ENCODE assay signal across 17 cellular contexts in the genomic region with DNA sequence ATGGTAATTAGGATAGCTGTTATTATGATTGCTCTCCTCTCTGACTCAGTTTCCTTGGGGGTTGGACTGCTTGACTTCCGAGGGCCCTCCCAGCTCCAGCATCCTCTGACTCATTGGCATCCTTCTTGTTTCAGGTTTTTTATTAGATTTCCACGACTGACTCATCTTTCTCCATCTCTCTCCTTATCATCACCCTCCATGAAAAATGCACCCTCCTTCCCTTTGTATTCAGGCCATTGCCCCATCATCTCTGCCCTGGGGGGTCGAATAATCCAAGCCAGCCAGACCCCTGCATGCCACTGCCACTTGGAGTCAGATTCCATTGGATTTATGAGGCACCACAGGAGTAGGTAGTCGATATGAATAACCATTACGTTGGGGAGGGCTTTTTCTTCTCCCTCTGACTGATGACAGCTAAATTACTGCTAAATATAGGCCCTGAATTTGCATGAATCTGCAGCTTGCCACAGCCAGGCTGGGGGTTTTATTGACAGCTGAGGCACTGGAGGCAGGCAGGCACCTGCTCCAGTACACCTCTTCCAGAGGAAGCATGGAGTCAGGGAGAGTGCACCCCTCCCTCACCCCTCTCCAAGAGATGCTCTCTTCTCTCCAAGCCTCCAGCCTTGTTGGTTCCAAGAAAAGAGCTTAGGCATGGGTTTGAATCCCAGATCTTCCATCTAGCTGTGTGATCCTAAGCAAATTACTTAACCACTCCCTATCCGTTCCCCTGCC.
DNase-seq lines count a peak whose midpoint lies in the region; ATAC-seq and TF ChIP-seq lines count a peak whose summit lies in the region.
"Had no signal": no experiment of that assay in that cellular context is flagged by ENCODE, and none has a peak within 500 bp of the region (broad histone marks: within the 10 kb centered on the region; RNA-seq: fewer than 3 reads in every experiment).

No MANE protein-coding gene starts in this region.

- peak; percentile 47 for TF ChIP-seq RAD21 in neural cell (conservative IDR thresholded peaks at IDR 0.05)

- peak; percentile 33 for TF ChIP-seq CTCF in neural cell (IDR thresholded peaks at IDR 0.05; ENCODE audit: poor library complexity, severe bottlenecking)

- H3K4me1 ChIP-seq in effector memory CD4-positive, alpha-beta T cell (ENCODE audit: control insufficient read depth, insufficient read depth, low read length, poor library complexity, severe bottlenecking), result no peaks in the 10 kb centered on the region
- H3K4me1 ChIP-seq: right lobe of liver, uterus had no signal

- peak; percentile 90 for TF ChIP-seq EP300 in neural cell (conservative IDR thresholded peaks at IDR 0.05; ENCODE audit: poor library complexity, severe bottlenecking)

- H3K27me3 ChIP-seq in MG63 (peaks cover 8% of the 10 kb centered on the region; the same call in 1 of the 2 replicates), neural cell (ENCODE audit: insufficient read depth, low read depth, low read length) (no peaks in the 10 kb centered on the region)
- H3K27me3 ChIP-seq in effector memory CD4-positive, alpha-beta T cell (replicated peaks; ENCODE audit: control insufficient read depth, insufficient read depth, low read length, poor library complexity, severe bottlenecking), result no peaks in the 10 kb centered on the region
- H3K27me3 ChIP-seq: right lobe of liver, uterus had no signal

- no peak overlapping the region for H3K27ac Mint-ChIP-seq in activated T-cell treated with anti-CD3 and anti-CD28 coated beads, Interleukin-2, amount 50 U/mL, for 24 hours
- H3K27ac Mint-ChIP-seq: natural killer cell treated with Interleukin-12 subunit alpha and Interleukin-12 subunit beta and Interleukin-15 and Interleukin-18, amount 100 ng/mL, for 72 hours; stimulated activated effector memory CD8-positive, alpha-beta T cell treated with anti-CD3 and anti-CD28 coated beads, Interleukin-12 subunit alpha, Interleukin-12 subunit beta, amount 100 ng/mL, for 72 hours had no signal

- no peaks in the 10 kb centered on the region for H3F3A ChIP-seq in neural cell (ENCODE audit: insufficient read depth, low read length, poor library complexity, severe bottlenecking)

- H3K27ac ChIP-seq in neural cell (ENCODE audit: low read length), result peak overlapping the region; percentile 91
- no peak overlapping the region for H3K27ac ChIP-seq in effector memory CD4-positive, alpha-beta T cell (ENCODE audit: insufficient read depth, low read length, poor library complexity, severe bottlenecking)
- H3K27ac ChIP-seq: C4-2B, right lobe of liver, uterus had no signal

- H3K27me3 Mint-ChIP-seq in activated T-cell treated with anti-CD3 and anti-CD28 coated beads, Interleukin-2, amount 50 U/mL, for 24 hours, result peaks cover 22% of the 10 kb centered on the region

- peak overlapping the region; percentile 54 for H3K9ac ChIP-seq in neural cell (ENCODE audit: low read length)

- H3K36me3 ChIP-seq in MG63, result no peaks in the 10 kb centered on the region
- no peaks in the 10 kb centered on the region for H3K36me3 ChIP-seq in neural cell (ENCODE audit: insufficient read depth, low read length)
- no peaks in the 10 kb centered on the region for H3K36me3 ChIP-seq in effector memory CD4-positive, alpha-beta T cell (ENCODE audit: control insufficient read depth, insufficient read depth, low read length)
- H3K36me3 ChIP-seq: right lobe of liver, uterus had no signal

- ATAC-seq in HG02678 (IDR thresholded peaks at IDR 0.05; ENCODE audit: unreplicated experiment), result no peak
- ATAC-seq: natural killer cell treated with Interleukin-12 subunit alpha and Interleukin-12 subunit beta and Interleukin-15 and Interleukin-18, amount 100 ng/mL, for 72 hours; right lobe of liver; stimulated activated effector memory CD8-positive, alpha-beta T cell treated with anti-CD3 and anti-CD28 coated beads, Interleukin-12 subunit alpha, Interleukin-12 subunit beta, amount 100 ng/mL, for 72 hours had no signal

- no peaks in the 10 kb centered on the region for H3K36me3 Mint-ChIP-seq in activated T-cell treated with anti-CD3 and anti-CD28 coated beads, Interleukin-2, amount 50 U/mL, for 24 hours (ENCODE audit: low read depth)
- H3K36me3 Mint-ChIP-seq: natural killer cell treated with Interleukin-12 subunit alpha and Interleukin-12 subunit beta and Interleukin-15 and Interleukin-18, amount 100 ng/mL, for 72 hours; stimulated activated effector memory CD8-positive, alpha-beta T cell treated with anti-CD3 and anti-CD28 coated beads, Interleukin-12 subunit alpha, Interleukin-12 subunit beta, amount 100 ng/mL, for 72 hours had no signal

- H4K20me1 ChIP-seq in neural cell (ENCODE audit: insufficient read depth), result no peaks in the 10 kb centered on the region

- no peak overlapping the region for H3K4me3 Mint-ChIP-seq in activated T-cell treated with anti-CD3 and anti-CD28 coated beads, Interleukin-2, amount 50 U/mL, for 24 hours
- H3K4me3 Mint-ChIP-seq: natural killer cell treated with Interleukin-12 subunit alpha and Interleukin-12 subunit beta and Interleukin-15 and Interleukin-18, amount 100 ng/mL, for 72 hours; stimulated activated effector memory CD8-positive, alpha-beta T cell treated with anti-CD3 and anti-CD28 coated beads, Interleukin-12 subunit alpha, Interleukin-12 subunit beta, amount 100 ng/mL, for 72 hours had no signal

- H3K9me3 ChIP-seq in MG63 (no peaks in the 10 kb centered on the region), neural cell (ENCODE audit: low read length) (no peaks in the 10 kb centered on the region)
- H3K9me3 ChIP-seq in effector memory CD4-positive, alpha-beta T cell (ENCODE audit: control insufficient read depth, low read length), result no peaks in the 10 kb centered on the region
- H3K9me3 ChIP-seq: right lobe of liver, uterus had no signal

- no peak overlapping the region for H3K4me2 ChIP-seq in neural cell (ENCODE audit: low read length)

- DNase-seq in Ammon's horn (ENCODE audit: low spot score) (peak; percentile 61), MG63 (peak; percentile 33), astrocyte of the hippocampus (ENCODE audit: low read depth, low spot score) (peak; percentile 72), SK-N-DZ (ENCODE audit: low spot score) (no peak)
- no peak for DNase-seq in activated T-cell treated with anti-CD3 and anti-CD28 coated beads, Interleukin-2, amount 50 U/mL, for 24 hours
- DNase-seq in effector memory CD4-positive, alpha-beta T cell, result no peak
- DNase-seq: activated CD4-positive, alpha-beta T cell treated with anti-CD3 and anti-CD28 coated beads for 4 hours; MM.1S; NCI-H2171; right lobe of liver; stimulated activated CD4-positive, alpha-beta T cell treated with anti-CD3 and anti-CD28 coated beads, Interleukin-4, amount 100 ng/mL, for 24 hours; uterus had no signal

- H3K4me3 ChIP-seq in MG63 (no peak overlapping the region), neural cell (ENCODE audit: low read length) (peak overlapping the region; percentile 41)
- H3K4me3 ChIP-seq in effector memory CD4-positive, alpha-beta T cell (ENCODE audit: insufficient read depth, low read depth, low read length, poor library complexity, severe bottlenecking), result no peak overlapping the region
- H3K4me3 ChIP-seq: right lobe of liver, uterus had no signal

- H3K79me2 ChIP-seq in neural cell (replicated peaks; ENCODE audit: insufficient read depth, low read length), result no peaks in the 10 kb centered on the region

- no peaks in the 10 kb centered on the region for H3K4me1 Mint-ChIP-seq in activated T-cell treated with anti-CD3 and anti-CD28 coated beads, Interleukin-2, amount 50 U/mL, for 24 hours (ENCODE audit: low read depth)
- H3K4me1 Mint-ChIP-seq: stimulated activated effector memory CD8-positive, alpha-beta T cell treated with anti-CD3 and anti-CD28 coated beads, Interleukin-12 subunit alpha, Interleukin-12 subunit beta, amount 100 ng/mL, for 72 hours had no signal

- no peaks in the 10 kb centered on the region for H3K9me3 Mint-ChIP-seq in activated T-cell treated with anti-CD3 and anti-CD28 coated beads, Interleukin-2, amount 50 U/mL, for 24 hours
- H3K9me3 Mint-ChIP-seq: natural killer cell treated with Interleukin-12 subunit alpha and Interleukin-12 subunit beta and Interleukin-15 and Interleukin-18, amount 100 ng/mL, for 72 hours had no signal

- H2AFZ ChIP-seq in neural cell (ENCODE audit: low read depth, low read length), result no peak overlapping the region

- H3K9me2 ChIP-seq in neural cell (ENCODE audit: insufficient read depth, low read length), result no peaks in the 10 kb centered on the region

TF ChIP-seq in neural cell, 6 proteins besides CTCF, POLR2A, EP300 and RAD21:
- TF ChIP-seq EZH2 (IDR thresholded peaks at IDR 0.05; ENCODE audit: borderline replicate concordance, insufficient read depth, low read length, poor library complexity, severe bottlenecking) (no peak), TAF1 (IDR thresholded peaks at IDR 0.05; ENCODE audit: low read depth) (no peak), SMC3 (conservative IDR thresholded peaks at IDR 0.05; ENCODE audit: poor library complexity) (peak; percentile 44), MXI1 (conservative IDR thresholded peaks at IDR 0.05; ENCODE audit: poor library complexity, severe bottlenecking) (peak; percentile 30), POLR2AphosphoS5 (IDR thresholded peaks at IDR 0.05) (peak; percentile 45)
- TF ChIP-seq, protein P1, sequence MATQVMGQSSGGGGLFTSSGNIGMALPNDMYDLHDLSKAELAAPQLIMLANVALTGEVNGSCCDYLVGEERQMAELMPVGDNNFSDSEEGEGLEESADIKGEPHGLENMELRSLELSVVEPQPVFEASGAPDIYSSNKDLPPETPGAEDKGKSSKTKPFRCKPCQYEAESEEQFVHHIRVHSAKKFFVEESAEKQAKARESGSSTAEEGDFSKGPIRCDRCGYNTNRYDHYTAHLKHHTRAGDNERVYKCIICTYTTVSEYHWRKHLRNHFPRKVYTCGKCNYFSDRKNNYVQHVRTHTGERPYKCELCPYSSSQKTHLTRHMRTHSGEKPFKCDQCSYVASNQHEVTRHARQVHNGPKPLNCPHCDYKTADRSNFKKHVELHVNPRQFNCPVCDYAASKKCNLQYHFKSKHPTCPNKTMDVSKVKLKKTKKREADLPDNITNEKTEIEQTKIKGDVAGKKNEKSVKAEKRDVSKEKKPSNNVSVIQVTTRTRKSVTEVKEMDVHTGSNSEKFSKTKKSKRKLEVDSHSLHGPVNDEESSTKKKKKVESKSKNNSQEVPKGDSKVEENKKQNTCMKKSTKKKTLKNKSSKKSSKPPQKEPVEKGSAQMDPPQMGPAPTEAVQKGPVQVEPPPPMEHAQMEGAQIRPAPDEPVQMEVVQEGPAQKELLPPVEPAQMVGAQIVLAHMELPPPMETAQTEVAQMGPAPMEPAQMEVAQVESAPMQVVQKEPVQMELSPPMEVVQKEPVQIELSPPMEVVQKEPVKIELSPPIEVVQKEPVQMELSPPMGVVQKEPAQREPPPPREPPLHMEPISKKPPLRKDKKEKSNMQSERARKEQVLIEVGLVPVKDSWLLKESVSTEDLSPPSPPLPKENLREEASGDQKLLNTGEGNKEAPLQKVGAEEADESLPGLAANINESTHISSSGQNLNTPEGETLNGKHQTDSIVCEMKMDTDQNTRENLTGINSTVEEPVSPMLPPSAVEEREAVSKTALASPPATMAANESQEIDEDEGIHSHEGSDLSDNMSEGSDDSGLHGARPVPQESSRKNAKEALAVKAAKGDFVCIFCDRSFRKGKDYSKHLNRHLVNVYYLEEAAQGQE (IDR thresholded peaks at IDR 0.05; ENCODE audit: borderline replicate concordance), result peak; percentile 57

Comparison
In these comparisons a context has a peak if more than half of its experiments do, and no peak if none do; other contexts are left out.
1. DNase-seq: peak in Ammon's horn (single experiment), MG63 (single experiment) and astrocyte of the hippocampus (single experiment); none in activated T-cell treated with anti-CD3 and anti-CD28 coated beads, Interleukin-2, amount 50 U/mL, for 24 hours (single experiment), effector memory CD4-positive, alpha-beta T cell (0 of 3) and SK-N-DZ (single experiment).